28 cellular contexts compared by ENCODE assay signal in genomic region chr13:79037197-79037596, GRCh38.
"Had no signal": no experiment of that assay in that cellular context is flagged by ENCODE, and none has a peak within 500 bp of the region (broad histone marks: within the 10 kb centered on the region; RNA-seq: fewer than 3 reads in every experiment).

No MANE protein-coding gene starts in this region.

- H3K27me3 ChIP-seq: neural progenitor cell, ovary, right lobe of liver, sigmoid colon, stomach, thyroid gland, tibial nerve, upper lobe of left lung, uterus had no signal

- H3K36me3 Mint-ChIP-seq: naive thymus-derived CD8-positive, alpha-beta T cell; natural killer cell treated with Interleukin-12 subunit alpha and Interleukin-12 subunit beta and Interleukin-15 and Interleukin-18, amount 100 ng/mL, for 72 hours; neural progenitor cell; stimulated activated effector memory CD8-positive, alpha-beta T cell treated with anti-CD3 and anti-CD28 coated beads, Interleukin-12 subunit alpha, Interleukin-12 subunit beta, amount 100 ng/mL, for 72 hours; stimulated activated naive B cell treated with anti-CD40 and anti-IgM and Interleukin-4, amounts not matched to agents 10 μg/mL and 1 μg/mL and 100 μg/mL, for 72 hours had no signal

- H3K27me3 Mint-ChIP-seq: progenitor cell of endocrine pancreas had no signal

- H3K9me3 ChIP-seq: ovary, psoas muscle, right lobe of liver, sigmoid colon, stomach, thoracic aorta, thyroid gland, tibial nerve, upper lobe of left lung, uterus had no signal

- H3K27ac Mint-ChIP-seq: naive thymus-derived CD8-positive, alpha-beta T cell; natural killer cell treated with Interleukin-12 subunit alpha and Interleukin-12 subunit beta and Interleukin-15 and Interleukin-18, amount 100 ng/mL, for 72 hours; neural progenitor cell; progenitor cell of endocrine pancreas; stimulated activated effector memory CD8-positive, alpha-beta T cell treated with anti-CD3 and anti-CD28 coated beads, Interleukin-12 subunit alpha, Interleukin-12 subunit beta, amount 100 ng/mL, for 72 hours; stimulated activated naive B cell treated with anti-CD40 and anti-IgM and Interleukin-4, amounts not matched to agents 10 μg/mL and 1 μg/mL and 100 μg/mL, for 72 hours; stimulated activated naive CD8-positive, alpha-beta T cell treated with anti-CD3 and anti-CD28 coated beads, Interleukin-15, Interleukin-2, amounts not matched to agents 100 ng/mL and 50 ng/mL, for 24 hours had no signal

- H3K36me3 ChIP-seq: neural progenitor cell, ovary, right lobe of liver, sigmoid colon, stomach, thoracic aorta, thyroid gland, tibial nerve, upper lobe of left lung, uterus had no signal

- H3K4me3 ChIP-seq: neural progenitor cell, ovary, psoas muscle, right lobe of liver, sigmoid colon, stomach, thoracic aorta, thyroid gland, tibial nerve, upper lobe of left lung, uterus had no signal

- H3K4me1 Mint-ChIP-seq: naive thymus-derived CD8-positive, alpha-beta T cell; neural progenitor cell; stimulated activated effector memory CD8-positive, alpha-beta T cell treated with anti-CD3 and anti-CD28 coated beads, Interleukin-12 subunit alpha, Interleukin-12 subunit beta, amount 100 ng/mL, for 72 hours; stimulated activated naive B cell treated with anti-CD40 and anti-IgM and Interleukin-4, amounts not matched to agents 10 μg/mL and 1 μg/mL and 100 μg/mL, for 72 hours had no signal

- H3K27ac ChIP-seq: neural progenitor cell, ovary, parathyroid adenoma, psoas muscle, right lobe of liver, sigmoid colon, stomach, thoracic aorta, thyroid gland, tibial nerve, upper lobe of left lung, uterus had no signal

- ATAC-seq: naive thymus-derived CD8-positive, alpha-beta T cell; natural killer cell treated with Interleukin-12 subunit alpha and Interleukin-12 subunit beta and Interleukin-15 and Interleukin-18, amount 100 ng/mL, for 72 hours; psoas muscle; right cardiac atrium; right lobe of liver; stimulated activated effector memory CD8-positive, alpha-beta T cell treated with anti-CD3 and anti-CD28 coated beads, Interleukin-12 subunit alpha, Interleukin-12 subunit beta, amount 100 ng/mL, for 72 hours; stimulated activated naive B cell treated with anti-CD40 and anti-IgM and Interleukin-4, amounts not matched to agents 10 μg/mL and 1 μg/mL and 100 μg/mL, for 72 hours had no signal

- H3K4me3 Mint-ChIP-seq: naive thymus-derived CD8-positive, alpha-beta T cell; natural killer cell treated with Interleukin-12 subunit alpha and Interleukin-12 subunit beta and Interleukin-15 and Interleukin-18, amount 100 ng/mL, for 72 hours; neural progenitor cell; stimulated activated effector memory CD8-positive, alpha-beta T cell treated with anti-CD3 and anti-CD28 coated beads, Interleukin-12 subunit alpha, Interleukin-12 subunit beta, amount 100 ng/mL, for 72 hours; stimulated activated naive B cell treated with anti-CD40 and anti-IgM and Interleukin-4, amounts not matched to agents 10 μg/mL and 1 μg/mL and 100 μg/mL, for 72 hours; stimulated activated naive CD8-positive, alpha-beta T cell treated with anti-CD3 and anti-CD28 coated beads, Interleukin-15, Interleukin-2, amounts not matched to agents 100 ng/mL and 50 ng/mL, for 24 hours had no signal

- H3K9me3 Mint-ChIP-seq: naive thymus-derived CD8-positive, alpha-beta T cell; neural progenitor cell; stimulated activated effector memory CD8-positive, alpha-beta T cell treated with anti-CD3 and anti-CD28 coated beads, Interleukin-12 subunit alpha, Interleukin-12 subunit beta, amount 100 ng/mL, for 72 hours; stimulated activated naive B cell treated with anti-CD40 and anti-IgM and Interleukin-4, amounts not matched to agents 10 μg/mL and 1 μg/mL and 100 μg/mL, for 72 hours; stimulated activated naive CD8-positive, alpha-beta T cell treated with anti-CD3 and anti-CD28 coated beads, Interleukin-15, Interleukin-2, amounts not matched to agents 100 ng/mL and 50 ng/mL, for 24 hours had no signal

- DNase-seq: naive thymus-derived CD8-positive, alpha-beta T cell; occipital lobe; ovary; posterior cingulate gyrus; psoas muscle; right cardiac atrium; right lobe of liver; sigmoid colon; small intestine; stimulated activated CD4-positive, alpha-beta T cell treated with anti-CD3 and anti-CD28 coated beads, Interleukin-15, amount 100 ng/mL, for 24 hours; stimulated activated CD4-positive, alpha-beta T cell treated with anti-CD3 and anti-CD28 coated beads, Interleukin-2, amount 100 ng/mL, for 24 hours; stimulated activated CD4-positive, alpha-beta T cell treated with anti-CD3 and anti-CD28 coated beads, Interleukin-2, amount 100 ng/mL, for 48 hours; stimulated activated CD4-positive, alpha-beta T cell treated with anti-CD3 and anti-CD28 coated beads, Interleukin-4, amount 100 ng/mL, for 24 hours; stimulated activated naive B cell treated with anti-CD40 and anti-IgM and Interleukin-4, amounts not matched to agents 10 μg/mL and 1 μg/mL and 100 μg/mL, for 72 hours; stimulated activated naive CD4-positive, alpha-beta T cell treated with Interleukin-2 at 50 U/mL for 16 hours; stomach; thyroid gland; trophoblast cell; upper lobe of left lung; uterus had no signal

- H3K4me1 ChIP-seq: neural progenitor cell, parathyroid adenoma, psoas muscle, right lobe of liver, sigmoid colon, stomach, thyroid gland, tibial nerve, upper lobe of left lung, uterus had no signal
